In the genomic region with DNA sequence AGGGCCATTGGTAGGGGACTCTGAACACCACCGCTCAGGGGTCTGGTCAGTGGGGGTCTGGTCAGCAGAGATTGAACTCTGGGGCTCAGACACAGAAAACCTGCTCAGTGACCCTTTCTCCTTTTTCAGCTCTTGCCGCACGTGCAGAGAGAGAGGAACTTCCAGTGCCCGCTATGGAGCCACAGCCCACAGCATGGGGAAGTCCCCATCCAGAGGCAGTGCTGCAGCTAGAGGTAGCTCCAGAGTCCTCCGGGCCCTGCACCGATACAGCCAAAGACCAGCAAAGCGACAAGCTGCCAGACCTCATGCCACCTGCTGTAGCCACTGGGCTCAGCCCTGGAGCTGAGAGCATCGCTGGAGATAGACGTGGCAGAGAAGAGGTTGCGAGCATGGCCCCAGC, we compare ENCODE assay signal across 11 cellular contexts. TPM values are rescaled to one million over a fixed set of nuclear protein-coding genes. Genes with fewer than 3 reads are reported as not detected.
"Had no signal": no experiment of that assay in that cellular context is flagged by ENCODE, and none has a peak within 500 bp of the region (broad histone marks: within the 10 kb centered on the region; RNA-seq: fewer than 3 reads in every experiment).

No MANE protein-coding gene starts in this region.

RNA-seq across cellular contexts. Expression of a gene that starts 11.2 kb away (rescaled TPM):
- total RNA-seq: fibroblast of lung, frontal cortex, glomerular endothelial cell, heart left ventricle, mesothelial cell of epicardium, osteoblast, psoas muscle, sigmoid colon, temporal lobe had no signal
- polyA plus RNA-seq: fibroblast of lung, heart left ventricle, mammary epithelial cell, neural cell had no signal
